1 cellular context compared by ENCODE assay signal in genomic region chr6:13614126-13614925, GRCh38.
TF ChIP-seq lines count a peak whose summit lies in the region.

No MANE protein-coding gene starts in this region.

TF ChIP-seq in H1, 55 proteins besides CTCF, POLR2A, EP300 and RAD21:
- TF ChIP-seq GTF2F1 (IDR thresholded peaks at IDR 0.05; ENCODE audit: borderline replicate concordance, low read depth, low read length), result 0 out of 2 replicates have a peak, but pooled peaks have one; percentile 2
- TF ChIP-seq POLR2AphosphoS5 (IDR thresholded peaks at IDR 0.05; ENCODE audit: low read depth, low read length), result peak; percentile 36; the same call in 1 of the 2 replicates
- no peak for TF ChIP-seq PHF8 (conservative IDR thresholded peaks at IDR 0.05; ENCODE audit: low read depth, low read length)
- no peak for TF ChIP-seq POU5F1 (IDR thresholded peaks at IDR 0.05; ENCODE audit: low read depth, low read length)
- no peak; a peak in 1 of 4 replicates for TF ChIP-seq SIN3A (conservative IDR thresholded peaks at IDR 0.05 in 1 of 2, IDR thresholded peaks at IDR 0.05 in 1 of 2; ENCODE audit: low read depth in 1 of 2, low read length in 2 of 2)
- TF ChIP-seq EZH2 (IDR thresholded peaks at IDR 0.05; ENCODE audit: low read depth, low read length, severe bottlenecking), result no peak
TF ChIP-seq in H1: peak in this region for 2.
